In genomic region chr18:32332708-32333107, GRCh38 we compare ENCODE assay signal across 1 cellular context.
TF ChIP-seq lines count a peak whose summit lies in the region.

No MANE protein-coding gene starts in this region.

TF ChIP-seq in IMR-90, 13 proteins besides CTCF, POLR2A, EP300 and RAD21:
- TF ChIP-seq USF2 (IDR thresholded peaks at IDR 0.05; ENCODE audit: low read depth, low read length) (no peak), NFE2L2 (IDR thresholded peaks at IDR 0.05; ENCODE audit: low read depth, low read length) (no peak), SMC3 (IDR thresholded peaks at IDR 0.05; ENCODE audit: low read depth, low read length) (no peak), CEBPB (IDR thresholded peaks at IDR 0.05; ENCODE audit: low read depth, low read length) (no peak), FOS (IDR thresholded peaks at IDR 0.05; ENCODE audit: low read depth, low read length) (no peak), RFX5 (IDR thresholded peaks at IDR 0.05; ENCODE audit: low read depth, low read length) (no peak), MAZ (IDR thresholded peaks at IDR 0.05; ENCODE audit: borderline replicate concordance, low read depth, low read length) (no peak), RCOR1 (IDR thresholded peaks at IDR 0.05; ENCODE audit: insufficient replicate concordance, low read length) (no peak), ELK1 (IDR thresholded peaks at IDR 0.05; ENCODE audit: borderline replicate concordance, low read depth, low read length) (no peak), CHD1 (IDR thresholded peaks at IDR 0.05; ENCODE audit: low read depth, low read length) (no peak)
